20 cellular contexts compared by ENCODE assay signal in genomic region chr11:74037309-74037708, GRCh38. TPM values are rescaled to one million over a fixed set of nuclear protein-coding genes. Genes with fewer than 3 reads are reported as not detected.
DNase-seq lines count a peak whose midpoint lies in the region; ATAC-seq, FAIRE-seq and TF ChIP-seq lines count a peak whose summit lies in the region.
"Had no signal": no experiment of that assay in that cellular context is flagged by ENCODE, and none has a peak within 500 bp of the region (broad histone marks: within the 10 kb centered on the region; RNA-seq: fewer than 3 reads in every experiment).

No MANE protein-coding gene starts in this region.

- DNase-seq in DMS53 (lab: John Stamatoyannopoulos, UW) (peak; percentile 72), NCI-H226 (peak; percentile 57), K562 (ENCODE audit: extremely low read depth in 1 of 4, low spot score in 3 of 4) (no peak), kidney epithelial cell (ENCODE audit: low read depth) (peak; percentile 82), GM13977 (ENCODE audit: low spot score) (no peak), MV-4-11 (lab: John Stamatoyannopoulos, UW) (no peak), endothelial cell (ENCODE audit: low spot score) (no peak)
- DNase-seq: CD4-positive, alpha-beta T cell; DMS79 treated with DMSO at 0.1 percent for 48 hours; heart right ventricle; NCI-H1417; NCI-H524 treated with DMSO at 0.1 percent for 48 hours; occipital lobe; retina; stimulated activated CD8-positive, alpha-beta memory T cell treated with anti-CD3 and anti-CD28 coated beads, Interleukin-4, amount 100 ng/mL, for 48 hours; T-helper 9 cell had no signal

- no peak overlapping the region for H3K27ac ChIP-seq in K562 (ENCODE audit: extremely low read depth, low read depth, low read length)
- no peak overlapping the region for H3K27ac ChIP-seq in gastroesophageal sphincter
- H3K27ac ChIP-seq: heart right ventricle, SJSA1 had no signal

- 70% methylated on average over 4 of the region's 4 CpGs for WGBS in K562 (ENCODE audit: insufficient coverage, low coverage, missing lambda C conversion rate)
- 78% methylated on average over 3 of the region's 4 CpGs for WGBS in gastroesophageal sphincter (ENCODE audit: low coverage in 1 of 2), 2 donors

- H3K27me3 ChIP-seq in K562 (ENCODE audit: control insufficient read depth in 2 of 2, insufficient read depth in 2 of 2, low read length in 2 of 2), result no peaks in the 10 kb centered on the region
- H3K27me3 ChIP-seq in kidney epithelial cell (ENCODE audit: control insufficient read depth, insufficient read depth, low read length), result no peaks in the 10 kb centered on the region
- H3K27me3 ChIP-seq in gastroesophageal sphincter, result no peaks in the 10 kb centered on the region
- H3K27me3 ChIP-seq: heart right ventricle, SJSA1 had no signal

- ATAC-seq in K562 (no peak), gastroesophageal sphincter (no peak)
- ATAC-seq: activated CD4-positive, CD25-positive, alpha-beta regulatory T cell treated with anti-CD3 and anti-CD28 coated beads, Interleukin-2, amount 50 U/mL, for 24 hours; heart right ventricle had no signal

- no peak overlapping the region for H3K27ac Mint-ChIP-seq in endothelial cell (ENCODE audit: unreplicated experiment)

- TF ChIP-seq EP300 in K562 (IDR thresholded peaks at IDR 0.05; ENCODE audit: low read length) (no peak), gastroesophageal sphincter (IDR thresholded peaks at IDR 0.05) (no peak)

- POLR2A ChIA-PET in K562 (lab: Yijun Ruan, JAX), result interaction anchor here (2.1 kb wide), 1 partner anchor 15 kb away, joined by 5 read pairs; no protein-coding TSS in a partner anchor

- no peak overlapping the region for H2AFZ ChIP-seq in K562 (ENCODE audit: low read depth, low read length)

- TF ChIP-seq RAD21 in K562 (CRISPR knock-in tag; conservative IDR thresholded peaks at IDR 0.05 in 1 of 2, IDR thresholded peaks at IDR 0.05 in 1 of 2), result no peak

- no peak overlapping the region for H3K4me2 ChIP-seq in K562 (ENCODE audit: insufficient read depth, low read length)

- intact Hi-C loops in K562 (cut with micrococcal nuclease), result no loop called here

- no peaks in the 10 kb centered on the region for H4K20me1 ChIP-seq in K562 (replicated peaks; ENCODE audit: control insufficient read depth, insufficient read depth, low read length)

- H3K4me1 ChIP-seq in K562 (replicated peaks in 1 of 2; ENCODE audit: control insufficient read depth in 2 of 2, insufficient read depth in 2 of 2, low read length in 2 of 2) (no peaks in the 10 kb centered on the region), gastroesophageal sphincter (no peaks in the 10 kb centered on the region)
- H3K4me1 ChIP-seq: heart right ventricle, SJSA1 had no signal

- H3K36me3 Mint-ChIP-seq in endothelial cell (ENCODE audit: low read depth, unreplicated experiment), result peaks cover 28% of the 10 kb centered on the region

- H3K4me3 ChIP-seq in K562, result no peak overlapping the region
- no peak overlapping the region for H3K4me3 ChIP-seq in kidney epithelial cell (ENCODE audit: low read depth, low read length)
- no peak overlapping the region for H3K4me3 ChIP-seq in gastroesophageal sphincter
- H3K4me3 ChIP-seq: heart right ventricle, SJSA1 had no signal

- H3K79me2 ChIP-seq in K562 (ENCODE audit: control insufficient read depth, insufficient read depth, low read length), result no peaks in the 10 kb centered on the region

- peaks cover 52% of the 10 kb centered on the region for H3K36me3 ChIP-seq in K562 (ENCODE audit: control insufficient read depth, insufficient read depth, low read length)
- H3K36me3 ChIP-seq in kidney epithelial cell (ENCODE audit: control insufficient read depth, insufficient read depth, low read length), result peaks cover 2% of the 10 kb centered on the region
- peaks cover 0 to 98% of the 10 kb centered on the region in 2 donors for H3K36me3 ChIP-seq in gastroesophageal sphincter

- in situ Hi-C loops in K562 (cut with MboI) (no loop called here), GM13977 (cut with MboI; ENCODE audit: low pct_unique_long_range_greater_than_20kb, low sequenced_read_pairs, unreplicated experiment) (no loop called here)

- no peak overlapping the region for H3K9ac ChIP-seq in K562 (ENCODE audit: insufficient read depth in 1 of 2, low read depth in 2 of 2, low read length in 2 of 2)

- no peaks in the 10 kb centered on the region for H3K9me3 Mint-ChIP-seq in endothelial cell (ENCODE audit: unreplicated experiment)
- H3K9me3 Mint-ChIP-seq: CD4-positive, alpha-beta T cell; central memory CD8-positive, alpha-beta T cell had no signal

- BruUV-seq in K562 (replicated peaks; lab: Mats Ljungman, UMichigan), result no TSS peak

- H3K4me1 Mint-ChIP-seq in endothelial cell (ENCODE audit: unreplicated experiment), result no peaks in the 10 kb centered on the region
- H3K4me1 Mint-ChIP-seq: central memory CD8-positive, alpha-beta T cell had no signal

- no peak for TF ChIP-seq CTCF in K562 (IDR thresholded peaks at IDR 0.05 in 2 of 3, conservative IDR thresholded peaks at IDR 0.05 in 1 of 3; ENCODE audit: insufficient read depth in 2 of 3, low read depth in 1 of 3, low read length in 3 of 3)
- no peak for TF ChIP-seq CTCF in kidney epithelial cell (IDR thresholded peaks at IDR 0.05; ENCODE audit: insufficient read depth, low read length, poor library complexity, severe bottlenecking)
- TF ChIP-seq CTCF in GM13977 (IDR thresholded peaks at IDR 0.05; ENCODE audit: extremely low read depth, insufficient read depth, missing control alignments), result no peak
- TF ChIP-seq CTCF in gastroesophageal sphincter (IDR thresholded peaks at IDR 0.05), result no peak
- TF ChIP-seq CTCF in endothelial cell (IDR thresholded peaks at IDR 0.05; ENCODE audit: unreplicated experiment), result no peak

- no peaks in the 10 kb centered on the region for H3K9me1 ChIP-seq in K562 (ENCODE audit: control insufficient read depth, insufficient read depth, low read length)

- H3K9me3 ChIP-seq in K562 (replicated peaks; ENCODE audit: control insufficient read depth, insufficient read depth, low read depth, low read length), result no peaks in the 10 kb centered on the region
- no peaks in the 10 kb centered on the region for H3K9me3 ChIP-seq in gastroesophageal sphincter
- H3K9me3 ChIP-seq: heart right ventricle, SJSA1 had no signal

- CTCF ChIA-PET in K562 (lab: Yijun Ruan, JAX; ENCODE audit: low intra/inter-chr PET ratio), result no interaction called here

- H3K4me3 Mint-ChIP-seq in endothelial cell (ENCODE audit: unreplicated experiment), result no peak overlapping the region
- H3K4me3 Mint-ChIP-seq: CD4-positive, alpha-beta T cell; central memory CD8-positive, alpha-beta T cell had no signal

- no peaks in the 10 kb centered on the region for H3K27me3 Mint-ChIP-seq in endothelial cell (ENCODE audit: unreplicated experiment)
- H3K27me3 Mint-ChIP-seq: CD4-positive, alpha-beta T cell; central memory CD8-positive, alpha-beta T cell had no signal

- FAIRE-seq in K562 (lab: Jason Lieb, UNC), result no peak

- TF ChIP-seq POLR2A in K562 (conservative IDR thresholded peaks at IDR 0.05) (no peak), gastroesophageal sphincter (IDR thresholded peaks at IDR 0.05) (no peak)

TF ChIP-seq in K562, 482 proteins besides CTCF, POLR2A, EP300 and RAD21 (continues in another document):
- TF ChIP-seq ZNF436 (CRISPR knock-in tag; IDR thresholded peaks at IDR 0.05), result no peak
- TF ChIP-seq NFIC (IDR thresholded peaks at IDR 0.05), result 0 out of 2 replicates have a peak, but pooled peaks have one; percentile 9
- no peak for TF ChIP-seq ZFP1 (CRISPR knock-in tag; IDR thresholded peaks at IDR 0.05)

RNA-seq across cellular contexts. Expression of gene UCP3, which starts 28.4 kb away (rescaled TPM):
- 2.3 and 3.3 TPM in 2 replicates for total RNA-seq in K562 (2011; cell fraction: chromatin; rRNA removed; ENCODE audit: low replicate concordance)
- total RNA-seq in K562 (2011; cell fraction: nucleolus; rRNA removed), result 2.2 and 3.5 TPM in 2 replicates
- total RNA-seq in K562 (2011; cell fraction: nucleoplasm; rRNA removed), result 0.84 and 3.1 TPM in 2 replicates
- total RNA-seq in K562 (2014; rRNA removed) (0.05 and 0.94 TPM in 2 replicates), K562 (2014; rRNA removed; fragmentation: Illumina TruSeq; extraction: Trizol) (0.25 and 0.29 TPM in 2 replicates), K562 (2015; rRNA removed; fragmentation: Illumina TruSeq; extraction: Trizol) (0.41 and 0.65 TPM in 2 replicates), K562 (2021) (0.18 and 0.53 TPM in 2 replicates), kidney epithelial cell (0.84 and 1.6 TPM in 2 replicates), gastroesophageal sphincter (1 to 10 TPM in 3 of 4 donors, under 1 TPM in 1; 0.64 to 2.5 (median 1.6) TPM), endothelial cell (ENCODE audit: unreplicated experiment) (1.6 TPM)
- polyA plus RNA-seq in K562 (2011; rRNA removed) (0.15 and 0.26 TPM in 2 replicates), K562 (2014; fragmentation: Illumina TruSeq; extraction: Trizol) (0.43 and 0.53 TPM in 2 replicates), K562 (2014; fragmentation: Nextera tagmentation; extraction: Ambion mirVana) (not detected), K562 (2014; rRNA removed) (0.04 and 0.21 TPM in 2 replicates)
- 0.24 and 0.27 TPM in 2 replicates for polyA plus RNA-seq in K562 (2011; cell fraction: cytosol; rRNA removed)
- polyA plus RNA-seq in K562 (2011; cell fraction: nucleus; rRNA removed), result 1.9 and 2.1 TPM in 2 replicates
- 0.46 and 0.66 TPM in 2 replicates for polyA plus RNA-seq in K562 (2012)
- 0.36 and 0.39 TPM in 2 replicates for polyA minus RNA-seq in K562 (2011; rRNA and poly(A)+ RNA removed)
- polyA minus RNA-seq in K562 (2011; cell fraction: cytosol; rRNA and poly(A)+ RNA removed), result not detected in 2 replicates
- polyA minus RNA-seq in K562 (2011; cell fraction: nucleus; rRNA and poly(A)+ RNA removed), result 0.81 and 1.00 TPM in 2 replicates

RNA-seq across cellular contexts. Expression of gene UCP2, which starts 54.7 kb away (rescaled TPM):
- total RNA-seq in K562 (2011; cell fraction: chromatin; rRNA removed; ENCODE audit: low replicate concordance), result 125 and 263 TPM in 2 replicates
- 180 and 194 TPM in 2 replicates for total RNA-seq in K562 (2011; cell fraction: nucleolus; rRNA removed)
- total RNA-seq in K562 (2011; cell fraction: nucleoplasm; rRNA removed), result 161 and 172 TPM in 2 replicates
- total RNA-seq in K562 (2014; rRNA removed) (21.5 and 29.2 TPM in 2 replicates), K562 (2014; rRNA removed; fragmentation: Illumina TruSeq; extraction: Trizol) (19.6 and 24.1 TPM in 2 replicates), K562 (2015; rRNA removed; fragmentation: Illumina TruSeq; extraction: Trizol) (19.2 and 25.9 TPM in 2 replicates), K562 (2021) (141 and 152 TPM in 2 replicates), kidney epithelial cell (13.0 and 18.5 TPM in 2 replicates), gastroesophageal sphincter (10 to 100 TPM in 3 of 4 donors, 1 to 10 TPM in 1; 5.8 to 37.2 (median 33.2) TPM), endothelial cell (ENCODE audit: unreplicated experiment) (12.8 TPM)
- polyA plus RNA-seq in K562 (2011; rRNA removed) (45.6 and 59.3 TPM in 2 replicates), K562 (2014; fragmentation: Illumina TruSeq; extraction: Trizol) (147 and 173 TPM in 2 replicates), K562 (2014; fragmentation: Nextera tagmentation; extraction: Ambion mirVana) (100 to 1,000 TPM in 1 of 2 experiments, 10 to 100 TPM in 1; 95.7 to 216 TPM), K562 (2014; rRNA removed) (84.5 and 87.9 TPM in 2 replicates)
- polyA plus RNA-seq in K562 (2011; cell fraction: cytosol; rRNA removed), result 113 and 142 TPM in 2 replicates
- 52.2 and 60.9 TPM in 2 replicates for polyA plus RNA-seq in K562 (2011; cell fraction: nucleus; rRNA removed)
- 99.1 and 151 TPM in 2 replicates for polyA plus RNA-seq in K562 (2012)
- polyA minus RNA-seq in K562 (2011; rRNA and poly(A)+ RNA removed), result 59.5 and 95.2 TPM in 2 replicates
- polyA minus RNA-seq in K562 (2011; cell fraction: cytosol; rRNA and poly(A)+ RNA removed), result 107 and 109 TPM in 2 replicates
- polyA minus RNA-seq in K562 (2011; cell fraction: nucleus; rRNA and poly(A)+ RNA removed), result 69.9 and 106 TPM in 2 replicates

Comparison
In these comparisons a context has a peak if more than half of its experiments do, and no peak if none do; other contexts are left out.
1. DNase-seq: peak in DMS53 (single experiment), NCI-H226 (single experiment) and kidney epithelial cell (single experiment); none in K562 (0 of 4), GM13977 (single experiment), MV-4-11 (single experiment) and endothelial cell (single experiment).